26 cellular contexts compared by ENCODE assay signal in the genomic region with DNA sequence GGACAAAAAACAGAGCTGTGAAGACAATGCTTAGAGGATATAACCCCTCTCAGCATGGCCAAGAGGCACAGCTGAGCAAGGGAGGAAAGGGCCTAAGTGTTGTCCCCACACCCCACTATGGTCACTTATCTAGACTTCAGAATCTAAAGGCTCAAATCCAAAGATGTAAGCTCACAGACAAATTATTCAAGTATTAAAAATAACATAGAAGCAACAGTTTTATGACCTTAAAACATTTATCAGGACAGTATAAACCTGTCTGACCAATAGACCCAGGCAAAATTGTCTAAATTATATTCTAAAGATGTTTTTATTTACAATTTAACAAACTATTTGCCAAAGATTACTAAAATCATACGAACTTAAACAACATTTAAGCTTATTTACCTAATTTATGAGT. TPM values are rescaled to one million over a fixed set of nuclear protein-coding genes. Genes with fewer than 3 reads are reported as not detected.
DNase-seq lines count a peak whose midpoint lies in the region; ATAC-seq and TF ChIP-seq lines count a peak whose summit lies in the region.
"Had no signal": no experiment of that assay in that cellular context is flagged by ENCODE, and none has a peak within 500 bp of the region (broad histone marks: within the 10 kb centered on the region; RNA-seq: fewer than 3 reads in every experiment).

No MANE protein-coding gene starts in this region.

- H2AK5ac ChIP-seq in IMR-90 (ENCODE audit: low read depth, low read length) = no peak overlapping the region

- in situ Hi-C loops in ACHN (cut with HindIII; ENCODE audit: low pct_ligation_motif_present, low pct_unique_long_range_greater_than_20kb, low sequenced_read_pairs) = no loop called here
- in situ Hi-C loops in IMR-90 (cut with MboI; ENCODE audit: low sequenced_read_pairs) = no loop called here
- in situ Hi-C loops in astrocyte of the cerebellum (cut with HindIII; ENCODE audit: low sequenced_read_pairs) = no loop called here

- peaks cover 22% of the 10 kb centered on the region for H3K9me3 Mint-ChIP-seq in mesothelial cell of epicardium

- no peaks in the 10 kb centered on the region for H3K4me1 Mint-ChIP-seq in mesothelial cell of epicardium
- H3K4me1 Mint-ChIP-seq: activated T-helper 17 cell treated with anti-CD3 and anti-CD28 coated beads, Interleukin-2, amount 50 U/mL, for 72 hours had no signal

- no peak overlapping the region for H4K8ac ChIP-seq in IMR-90 (ENCODE audit: low read depth in 2 of 2, low read length in 2 of 2)

- no peak overlapping the region for H3K4me3 Mint-ChIP-seq in mesothelial cell of epicardium
- H3K4me3 Mint-ChIP-seq: activated CD8-positive, alpha-beta T cell treated with anti-CD3 and anti-CD28 coated beads for 36 hours; activated T-helper 17 cell treated with anti-CD3 and anti-CD28 coated beads, Interleukin-2, amount 50 U/mL, for 72 hours; GM23338; T-helper 1 cell treated with Interleukin-12 subunit alpha and Interleukin-12 subunit beta and Interleukin-4 antibody, amounts not matched to agents 30 μg/mL and 1 μg/mL, for 36 hours had no signal

- TF ChIP-seq RAD21 in IMR-90 (IDR thresholded peaks at IDR 0.05; ENCODE audit: low read length) = no peak

- H3K27ac ChIP-seq in IMR-90 (ENCODE audit: insufficient read depth, low read length) (no peak overlapping the region), fibroblast of lung (ENCODE audit: insufficient read depth, low read length) (no peak overlapping the region), osteoblast (ENCODE audit: low read depth, low read length) (no peak overlapping the region)
- H3K27ac ChIP-seq: ascending aorta, BLaER1, psoas muscle, SK-N-MC, suprapubic skin had no signal

- intact Hi-C loops in IMR-90 (cut with micrococcal nuclease) = no loop called here

- no peak overlapping the region for H2AFZ ChIP-seq in IMR-90 (replicated peaks; ENCODE audit: low read length, poor library complexity)
- no peak overlapping the region for H2AFZ ChIP-seq in fibroblast of lung (ENCODE audit: low read length)
- H2AFZ ChIP-seq in osteoblast (ENCODE audit: low read length) = no peak overlapping the region
- H2AFZ ChIP-seq: GM23338 had no signal

- no peaks in the 10 kb centered on the region for H3K27me3 Mint-ChIP-seq in mesothelial cell of epicardium (ENCODE audit: low read depth)
- H3K27me3 Mint-ChIP-seq: activated CD8-positive, alpha-beta T cell treated with anti-CD3 and anti-CD28 coated beads for 36 hours had no signal

- no peak overlapping the region for H2BK5ac ChIP-seq in IMR-90 (ENCODE audit: low read depth, low read length, poor library complexity, severe bottlenecking)

- no peak overlapping the region for H3K4me2 ChIP-seq in IMR-90 (ENCODE audit: low read depth, low read length)
- no peak overlapping the region for H3K4me2 ChIP-seq in fibroblast of lung (ENCODE audit: extremely low read depth, insufficient read depth, low read length)
- no peak overlapping the region for H3K4me2 ChIP-seq in osteoblast (ENCODE audit: insufficient read depth, low read length)
- H3K4me2 ChIP-seq: BLaER1, GM23338 had no signal

- no peak overlapping the region for H3K56ac ChIP-seq in IMR-90 (ENCODE audit: extremely low read depth, insufficient read depth, low read length)

- H3K4me3 ChIP-seq in IMR-90 (ENCODE audit: insufficient read depth, low read depth, low read length) (no peak overlapping the region), astrocyte of the cerebellum (ENCODE audit: low read depth, low read length) (no peak overlapping the region), fibroblast of lung (replicated peaks in 1 of 4; ENCODE audit: control extremely low read depth in 1 of 4, insufficient read depth in 1 of 4, low read depth in 3 of 4, low read length in 4 of 4) (no peak overlapping the region), osteoblast (ENCODE audit: insufficient read depth, low read length) (no peak overlapping the region)
- H3K4me3 ChIP-seq: ascending aorta, BLaER1, GM23338, psoas muscle, SK-N-MC, suprapubic skin had no signal

- peaks cover 14% of the 10 kb centered on the region for H3K36me3 Mint-ChIP-seq in mesothelial cell of epicardium

- H2BK15ac ChIP-seq in IMR-90 (ENCODE audit: low read depth, low read length) = no peak overlapping the region

- H3K27ac Mint-ChIP-seq in mesothelial cell of epicardium = no peak overlapping the region
- H3K27ac Mint-ChIP-seq: activated CD8-positive, alpha-beta T cell treated with anti-CD3 and anti-CD28 coated beads for 36 hours; activated naive CD4-positive, alpha-beta T cell treated with anti-CD3 and anti-CD28 coated beads, Interleukin-2, amount 50 U/mL, for 72 hours; activated T-helper 17 cell treated with anti-CD3 and anti-CD28 coated beads, Interleukin-2, amount 50 U/mL, for 72 hours; GM23338; T-helper 1 cell treated with Interleukin-12 subunit alpha and Interleukin-12 subunit beta and Interleukin-4 antibody, amounts not matched to agents 30 μg/mL and 1 μg/mL, for 36 hours had no signal

- no peak overlapping the region for H4K91ac ChIP-seq in IMR-90 (ENCODE audit: insufficient read depth, low read depth, low read length)

- no peak for TF ChIP-seq POLR2A in IMR-90 (IDR thresholded peaks at IDR 0.05; ENCODE audit: low read depth, low read length)

- H2BK120ac ChIP-seq in IMR-90 (ENCODE audit: low read depth, low read length) = no peak overlapping the region

- no peaks in the 10 kb centered on the region for H3K79me2 ChIP-seq in fibroblast of lung (ENCODE audit: control insufficient read depth, insufficient read depth, low read length)
- H3K79me2 ChIP-seq in osteoblast (ENCODE audit: insufficient read depth, low read length) = no peaks in the 10 kb centered on the region

- dilution Hi-C loops in IMR-90 (cut with HindIII; ENCODE audit: low sequenced_read_pairs, unreplicated experiment) = no loop called here

- H3K23ac ChIP-seq in IMR-90 (ENCODE audit: low read depth, low read length) = no peak overlapping the region

- no TSS peak for BruUV-seq in IMR-90 (replicated peaks; lab: Mats Ljungman, UMichigan)

- POLR2A ChIA-PET in IMR-90 (lab: Charles Lee; ENCODE audit: unreplicated experiment) = no interaction called here

- H3K36me3 ChIP-seq in IMR-90 (ENCODE audit: control insufficient read depth, insufficient read depth, low read length) = no peaks in the 10 kb centered on the region
- no peaks in the 10 kb centered on the region for H3K36me3 ChIP-seq in fibroblast of lung (ENCODE audit: control insufficient read depth, insufficient read depth, low read length)
- no peaks in the 10 kb centered on the region for H3K36me3 ChIP-seq in osteoblast (ENCODE audit: insufficient read depth, low read length)
- H3K36me3 ChIP-seq: ascending aorta, BLaER1, suprapubic skin had no signal

- no peak overlapping the region for H3K14ac ChIP-seq in IMR-90 (replicated peaks; ENCODE audit: low read depth, low read length)

- H4K20me1 ChIP-seq in IMR-90 (ENCODE audit: insufficient read depth, low read length) = no peaks in the 10 kb centered on the region
- no peaks in the 10 kb centered on the region for H4K20me1 ChIP-seq in fibroblast of lung (ENCODE audit: control insufficient read depth, extremely low read depth, insufficient read depth, low read length)
- no peaks in the 10 kb centered on the region for H4K20me1 ChIP-seq in osteoblast (ENCODE audit: insufficient read depth, low read length)
- H4K20me1 ChIP-seq: BLaER1 had no signal

- ATAC-seq in IMR-90 (ENCODE audit: low read depth) = no peak
- ATAC-seq: activated CD8-positive, alpha-beta T cell treated with anti-CD3 and anti-CD28 coated beads for 36 hours; activated naive CD4-positive, alpha-beta T cell treated with anti-CD3 and anti-CD28 coated beads, Interleukin-2, amount 50 U/mL, for 72 hours; activated T-helper 17 cell treated with anti-CD3 and anti-CD28 coated beads, Interleukin-2, amount 50 U/mL, for 72 hours; GM23338; left cardiac atrium; psoas muscle had no signal

- no peak overlapping the region for H3K4ac ChIP-seq in IMR-90 (ENCODE audit: low read depth, low read length)

- no peaks in the 10 kb centered on the region for H3K9me1 ChIP-seq in IMR-90 (ENCODE audit: insufficient read depth, low read length)

- no peak overlapping the region for H2AK9ac ChIP-seq in IMR-90 (replicated peaks; ENCODE audit: low read depth, low read length, poor library complexity)

- WGBS in IMR-90 (ENCODE audit: extremely low coverage in 2 of 2, insufficient read length in 1 of 2), 2 experiments = no CpG with 5 or more reads among the region's 1 CpG

- H4K5ac ChIP-seq in IMR-90 (ENCODE audit: low read depth, low read length) = no peak overlapping the region

- H3K79me1 ChIP-seq in IMR-90 (ENCODE audit: low read depth in 1 of 2, low read length in 2 of 2) = no peaks in the 10 kb centered on the region

- CTCF ChIA-PET in IMR-90 (lab: Yijun Ruan, JAX) = interaction anchor here (1.5 kb wide), 1 partner anchor 12 kb away, joined by 6 read pairs; no protein-coding TSS in a partner anchor

- H3K9ac ChIP-seq in IMR-90 (ENCODE audit: low read depth, low read length) = no peak overlapping the region
- no peak overlapping the region for H3K9ac ChIP-seq in fibroblast of lung (ENCODE audit: insufficient read depth, low read length)
- H3K9ac ChIP-seq: BLaER1 had no signal

- H3K9me3 ChIP-seq in IMR-90 (ENCODE audit: control insufficient read depth, insufficient read depth, low read length) = peaks cover 9% of the 10 kb centered on the region
- H3K9me3 ChIP-seq in fibroblast of lung (ENCODE audit: control insufficient read depth, insufficient read depth, low read depth, low read length) = no peaks in the 10 kb centered on the region
- H3K9me3 ChIP-seq in osteoblast (ENCODE audit: low read depth, low read length) = no peaks in the 10 kb centered on the region

- H3K18ac ChIP-seq in IMR-90 (ENCODE audit: low read depth, low read length) = no peak overlapping the region

- DNase-seq in ACHN (peak; percentile 31), IMR-90 (peak; percentile 7), astrocyte of the cerebellum (ENCODE audit: low read depth) (peak; percentile 11), fibroblast of lung (ENCODE audit: low read depth in 2 of 2) (peak; percentile 11 to 39), mesothelial cell of epicardium (ENCODE audit: low spot score in 2 of 2, unreplicated experiment in 2 of 2) (no peak), osteoblast (ENCODE audit: insufficient read length, low spot score, missing footprints) (no peak), COLO668 (lab: John Stamatoyannopoulos, UW; ENCODE audit: unreplicated experiment) (no peak), NCI-H187 (lab: John Stamatoyannopoulos, UW) (no peak)
- DNase-seq: activated CD8-positive, alpha-beta T cell treated with anti-CD3 and anti-CD28 coated beads for 36 hours; COR-L47; left cardiac atrium; mesenchymal stem cell; MM.1S; NCI-H1436; NCI-H510A; nucleus accumbens; psoas muscle; stimulated activated naive CD4-positive, alpha-beta T cell had no signal

- no peaks in the 10 kb centered on the region; the same call in 1 of the 2 replicates for H3K27me3 ChIP-seq in IMR-90 (ENCODE audit: control insufficient read depth, insufficient read depth, low read length)
- no peaks in the 10 kb centered on the region for H3K27me3 ChIP-seq in fibroblast of lung (ENCODE audit: control insufficient read depth, insufficient read depth, low read length)
- no peaks in the 10 kb centered on the region for H3K27me3 ChIP-seq in osteoblast (ENCODE audit: insufficient read depth, low read length)
- H3K27me3 ChIP-seq: ascending aorta, BLaER1, suprapubic skin had no signal

- TF ChIP-seq CTCF in IMR-90 (conservative IDR thresholded peaks at IDR 0.05; ENCODE audit: low read depth, low read length) = no peak
- no peak for TF ChIP-seq CTCF in astrocyte of the cerebellum (IDR thresholded peaks at IDR 0.05; ENCODE audit: low read depth, low read length, missing control alignments)
- TF ChIP-seq CTCF in fibroblast of lung (conservative IDR thresholded peaks at IDR 0.05 in 1 of 2, IDR thresholded peaks at IDR 0.05 in 1 of 2; ENCODE audit: low read depth in 1 of 2, low read length in 2 of 2) = no peak
- TF ChIP-seq CTCF in mesothelial cell of epicardium (IDR thresholded peaks at IDR 0.05; ENCODE audit: unreplicated experiment) = no peak
- TF ChIP-seq CTCF in osteoblast (IDR thresholded peaks at IDR 0.05; ENCODE audit: extremely low read depth, low read depth, low read length) = no peak

- H2BK20ac ChIP-seq in IMR-90 (ENCODE audit: low read depth, low read length) = no peak overlapping the region

- H3K4me1 ChIP-seq in IMR-90 (ENCODE audit: control insufficient read depth, insufficient read depth, low read length) (no peaks in the 10 kb centered on the region), fibroblast of lung (ENCODE audit: control insufficient read depth, extremely low read depth, insufficient read depth, low read length) (no peaks in the 10 kb centered on the region), osteoblast (ENCODE audit: insufficient read depth, low read length) (no peaks in the 10 kb centered on the region)
- H3K4me1 ChIP-seq: ascending aorta, BLaER1, psoas muscle, suprapubic skin had no signal

RNA-seq across cellular contexts. Expression of a gene that starts 28.1 kb away (rescaled TPM):
- total RNA-seq in IMR-90 (2012; rRNA removed) (20.8 and 21.3 TPM in 2 replicates), fibroblast of lung (4.1 and 9.6 TPM in 2 replicates), mesothelial cell of epicardium (79.4 to 89.1 TPM (median 80.7 TPM) in 3 replicates), osteoblast (13.0 and 14.7 TPM in 2 replicates)
- polyA plus RNA-seq in IMR-90 (2012; rRNA removed) (20.4 and 21.7 TPM in 2 replicates), fibroblast of lung (3.4 and 14.4 TPM in 2 replicates)
- polyA plus RNA-seq in IMR-90 (2012; cell fraction: cytosol; rRNA removed) = 8.1 and 14.7 TPM in 2 replicates
- 28.9 and 30.5 TPM in 2 replicates for polyA plus RNA-seq in IMR-90 (2012; cell fraction: nucleus; rRNA removed; ENCODE audit: low replicate concordance)
- 3.5 and 11.9 TPM in 2 replicates for polyA plus RNA-seq in fibroblast of lung (2012)
- 23.4 and 28.3 TPM in 2 replicates for polyA minus RNA-seq in fibroblast of lung (ENCODE audit: low replicate concordance)
- total RNA-seq: activated CD8-positive, alpha-beta T cell treated with anti-CD3 and anti-CD28 coated beads for 36 hours; activated naive CD4-positive, alpha-beta T cell treated with anti-CD3 and anti-CD28 coated beads, Interleukin-2, amount 50 U/mL, for 72 hours; activated T-helper 17 cell treated with anti-CD3 and anti-CD28 coated beads, Interleukin-2, amount 50 U/mL, for 72 hours had no signal

Comparison
In these comparisons a context has a peak if more than half of its experiments do, and no peak if none do; other contexts are left out.
1. DNase-seq: peak in ACHN (single experiment), IMR-90 (single experiment), astrocyte of the cerebellum (single experiment) and fibroblast of lung (2 of 2); none in mesothelial cell of epicardium (0 of 2), osteoblast (single experiment), COLO668 (single experiment) and NCI-H187 (0 of 2).